In the genomic region with DNA sequence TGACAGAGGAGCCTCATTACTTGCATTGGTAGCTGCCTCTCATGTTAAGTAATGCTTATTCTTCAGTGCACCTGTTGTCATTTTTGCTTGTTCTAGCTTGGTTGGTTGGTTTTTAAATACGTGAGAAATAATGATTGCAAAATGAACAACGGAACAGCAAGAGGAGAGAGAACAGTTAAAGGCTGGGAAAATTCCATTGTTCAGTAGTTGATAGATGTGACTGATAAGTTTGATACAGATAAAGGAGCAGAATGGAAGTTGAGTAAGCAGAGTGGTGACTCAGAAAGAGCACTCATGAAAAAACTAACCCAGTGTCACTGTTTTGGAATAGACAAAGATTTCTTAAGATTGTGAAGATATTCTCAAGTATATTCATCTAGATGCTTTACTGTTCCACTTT, we compare ENCODE assay signal across 13 cellular contexts. TPM values are rescaled to one million over a fixed set of nuclear protein-coding genes. Genes with fewer than 3 reads are reported as not detected.
DNase-seq lines count a peak whose midpoint lies in the region; ATAC-seq and TF ChIP-seq lines count a peak whose summit lies in the region.
"Had no signal": no experiment of that assay in that cellular context is flagged by ENCODE, and none has a peak within 500 bp of the region (broad histone marks: within the 10 kb centered on the region; RNA-seq: fewer than 3 reads in every experiment).

No MANE protein-coding gene starts in this region.

- no peak overlapping the region for H3K27ac ChIP-seq in foreskin keratinocyte
- H3K27ac ChIP-seq: C4-2B, KMS-11, sigmoid colon had no signal

- H3K27ac Mint-ChIP-seq in activated naive CD4-positive, alpha-beta T cell treated with anti-CD3 and anti-CD28 coated beads, Interleukin-2, amount 50 U/mL, for 24 hours = peak overlapping the region; percentile 48
- no peak overlapping the region for H3K27ac Mint-ChIP-seq in activated naive CD4-positive, alpha-beta T cell treated with anti-CD3 and anti-CD28 coated beads, Interleukin-2, amount 10 ng/mL, durations not matched to agents 7 days and 5 days
- peak overlapping the region; percentile 39 for H3K27ac Mint-ChIP-seq in WTC11
- peak overlapping the region; percentile 3 for H3K27ac Mint-ChIP-seq in type B pancreatic cell

- CTCF ChIA-PET in activated naive CD4-positive, alpha-beta T cell treated with anti-CD3 and anti-CD28 coated beads, Interleukin-2, amount 10 ng/mL, durations not matched to agents 7 days and 5 days (lab: Charles Lee) = interaction anchor here (0.7 to 1.0 kb wide), 2 partner anchors 72 to 122 kb away, joined by 3 read pairs; no protein-coding TSS in a partner anchor
- CTCF ChIA-PET in WTC11 (lab: Charles Lee) = interaction anchor here (1.3 kb wide), 1 partner anchor 45 kb away, joined by 3 read pairs; no protein-coding TSS in a partner anchor

- ATAC-seq in WTC11 (no peak), foreskin keratinocyte (peak; percentile 85), HG02840 (IDR thresholded peaks at IDR 0.05; ENCODE audit: low FRiP score, unreplicated experiment) (no peak)
- ATAC-seq: left ventricle myocardium superior had no signal

- no peaks in the 10 kb centered on the region for H3K4me1 ChIP-seq in foreskin keratinocyte
- H3K4me1 ChIP-seq: sigmoid colon had no signal

- H3K27me3 Mint-ChIP-seq in activated naive CD4-positive, alpha-beta T cell treated with anti-CD3 and anti-CD28 coated beads, Interleukin-2, amount 50 U/mL, for 24 hours = no peaks in the 10 kb centered on the region
- H3K27me3 Mint-ChIP-seq in activated naive CD4-positive, alpha-beta T cell treated with anti-CD3 and anti-CD28 coated beads, Interleukin-2, amount 10 ng/mL, durations not matched to agents 7 days and 5 days = no peaks in the 10 kb centered on the region
- H3K27me3 Mint-ChIP-seq in WTC11 (ENCODE audit: low read depth) (no peaks in the 10 kb centered on the region), type B pancreatic cell (no peaks in the 10 kb centered on the region)

- TF ChIP-seq CTCF in WTC11 (IDR thresholded peaks at IDR 0.05) = no peak
- no peak for TF ChIP-seq CTCF in foreskin keratinocyte (conservative IDR thresholded peaks at IDR 0.05)
- no peak for TF ChIP-seq CTCF in type B pancreatic cell (conservative IDR thresholded peaks at IDR 0.05)

- POLR2A ChIA-PET in WTC11 (lab: Charles Lee) = interaction anchor here (0.5 kb wide), 1 partner anchor 66 kb away, joined by 3 read pairs; no protein-coding TSS in a partner anchor

- peaks cover 7% of the 10 kb centered on the region for H3K36me3 Mint-ChIP-seq in activated naive CD4-positive, alpha-beta T cell treated with anti-CD3 and anti-CD28 coated beads, Interleukin-2, amount 50 U/mL, for 24 hours
- H3K36me3 Mint-ChIP-seq in activated naive CD4-positive, alpha-beta T cell treated with anti-CD3 and anti-CD28 coated beads, Interleukin-2, amount 10 ng/mL, durations not matched to agents 7 days and 5 days = peaks cover 8% of the 10 kb centered on the region
- peaks cover 77% of the 10 kb centered on the region for H3K36me3 Mint-ChIP-seq in WTC11
- peaks cover 32% of the 10 kb centered on the region for H3K36me3 Mint-ChIP-seq in type B pancreatic cell

- H3K9me3 Mint-ChIP-seq in activated naive CD4-positive, alpha-beta T cell treated with anti-CD3 and anti-CD28 coated beads, Interleukin-2, amount 50 U/mL, for 24 hours = no peaks in the 10 kb centered on the region
- no peaks in the 10 kb centered on the region for H3K9me3 Mint-ChIP-seq in activated naive CD4-positive, alpha-beta T cell treated with anti-CD3 and anti-CD28 coated beads, Interleukin-2, amount 10 ng/mL, durations not matched to agents 7 days and 5 days
- H3K9me3 Mint-ChIP-seq in WTC11 (peaks cover 18% of the 10 kb centered on the region), type B pancreatic cell (no peaks in the 10 kb centered on the region)

- H3K27me3 ChIP-seq in foreskin keratinocyte = no peaks in the 10 kb centered on the region
- H3K27me3 ChIP-seq: sigmoid colon had no signal

- peak overlapping the region; percentile 4 for H3K4me3 Mint-ChIP-seq in activated naive CD4-positive, alpha-beta T cell treated with anti-CD3 and anti-CD28 coated beads, Interleukin-2, amount 50 U/mL, for 24 hours
- H3K4me3 Mint-ChIP-seq in activated naive CD4-positive, alpha-beta T cell treated with anti-CD3 and anti-CD28 coated beads, Interleukin-2, amount 10 ng/mL, durations not matched to agents 7 days and 5 days = no peak overlapping the region
- H3K4me3 Mint-ChIP-seq in WTC11 = no peak overlapping the region
- H3K4me3 Mint-ChIP-seq in type B pancreatic cell = no peak overlapping the region

- DNase-seq in activated naive CD4-positive, alpha-beta T cell treated with anti-CD3 and anti-CD28 coated beads, Interleukin-2, amount 10 ng/mL, durations not matched to agents 7 days and 5 days = no peak
- DNase-seq in WTC11 (ENCODE audit: low spot score) (no peak), foreskin keratinocyte (peak; percentile 53 to 78), type B pancreatic cell (ENCODE audit: extremely low spot score, unreplicated experiment) (no peak), glomerular visceral epithelial cell (ENCODE audit: extremely low spot score) (no peak)
- DNase-seq in stimulated activated CD4-positive, alpha-beta T cell treated with anti-CD3 and anti-CD28 coated beads, Interleukin-15, amount 100 ng/mL, for 24 hours = no peak
- DNase-seq: left ventricle myocardium superior, NCI-H526 treated with DMSO at 0.1 percent for 48 hours, sigmoid colon had no signal

- peaks cover 15% of the 10 kb centered on the region for H3K4me1 Mint-ChIP-seq in activated naive CD4-positive, alpha-beta T cell treated with anti-CD3 and anti-CD28 coated beads, Interleukin-2, amount 50 U/mL, for 24 hours
- H3K4me1 Mint-ChIP-seq in activated naive CD4-positive, alpha-beta T cell treated with anti-CD3 and anti-CD28 coated beads, Interleukin-2, amount 10 ng/mL, durations not matched to agents 7 days and 5 days = peaks cover 2% of the 10 kb centered on the region
- H3K4me1 Mint-ChIP-seq in WTC11 (peaks cover 14% of the 10 kb centered on the region), type B pancreatic cell (ENCODE audit: unreplicated experiment) (no peaks in the 10 kb centered on the region)

TF ChIP-seq in WTC11, 78 proteins besides CTCF, POLR2A, EP300 and RAD21 (continues in another document):
- TF ChIP-seq ZNF138 (CRISPR knock-in tag; conservative IDR thresholded peaks at IDR 0.05) (no peak), SOX15 (CRISPR knock-in tag; IDR thresholded peaks at IDR 0.05) (no peak), JUN (CRISPR knock-in tag; IDR thresholded peaks at IDR 0.05) (no peak), IRF2 (CRISPR knock-in tag; IDR thresholded peaks at IDR 0.05; ENCODE audit: borderline replicate concordance, low read depth) (no peak), ZNF671 (CRISPR knock-in tag; IDR thresholded peaks at IDR 0.05) (no peak), CREM (CRISPR knock-in tag; IDR thresholded peaks at IDR 0.05) (no peak)
- TF ChIP-seq, protein P1, sequence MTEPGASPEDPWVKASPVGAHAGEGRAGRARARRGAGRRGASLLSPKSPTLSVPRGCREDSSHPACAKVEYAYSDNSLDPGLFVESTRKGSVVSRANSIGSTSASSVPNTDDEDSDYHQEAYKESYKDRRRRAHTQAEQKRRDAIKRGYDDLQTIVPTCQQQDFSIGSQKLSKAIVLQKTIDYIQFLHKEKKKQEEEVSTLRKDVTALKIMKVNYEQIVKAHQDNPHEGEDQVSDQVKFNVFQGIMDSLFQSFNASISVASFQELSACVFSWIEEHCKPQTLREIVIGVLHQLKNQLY (CRISPR knock-in tag; IDR thresholded peaks at IDR 0.05) = no peak
- TF ChIP-seq, protein P2, sequence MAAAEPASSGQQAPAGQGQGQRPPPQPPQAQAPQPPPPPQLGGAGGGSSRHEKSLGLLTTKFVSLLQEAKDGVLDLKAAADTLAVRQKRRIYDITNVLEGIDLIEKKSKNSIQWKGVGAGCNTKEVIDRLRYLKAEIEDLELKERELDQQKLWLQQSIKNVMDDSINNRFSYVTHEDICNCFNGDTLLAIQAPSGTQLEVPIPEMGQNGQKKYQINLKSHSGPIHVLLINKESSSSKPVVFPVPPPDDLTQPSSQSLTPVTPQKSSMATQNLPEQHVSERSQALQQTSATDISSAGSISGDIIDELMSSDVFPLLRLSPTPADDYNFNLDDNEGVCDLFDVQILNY (CRISPR knock-in tag; IDR thresholded peaks at IDR 0.05) = no peak
- TF ChIP-seq, protein P3, sequence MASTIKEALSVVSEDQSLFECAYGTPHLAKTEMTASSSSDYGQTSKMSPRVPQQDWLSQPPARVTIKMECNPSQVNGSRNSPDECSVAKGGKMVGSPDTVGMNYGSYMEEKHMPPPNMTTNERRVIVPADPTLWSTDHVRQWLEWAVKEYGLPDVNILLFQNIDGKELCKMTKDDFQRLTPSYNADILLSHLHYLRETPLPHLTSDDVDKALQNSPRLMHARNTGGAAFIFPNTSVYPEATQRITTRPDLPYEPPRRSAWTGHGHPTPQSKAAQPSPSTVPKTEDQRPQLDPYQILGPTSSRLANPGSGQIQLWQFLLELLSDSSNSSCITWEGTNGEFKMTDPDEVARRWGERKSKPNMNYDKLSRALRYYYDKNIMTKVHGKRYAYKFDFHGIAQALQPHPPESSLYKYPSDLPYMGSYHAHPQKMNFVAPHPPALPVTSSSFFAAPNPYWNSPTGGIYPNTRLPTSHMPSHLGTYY (CRISPR knock-in tag; IDR thresholded peaks at IDR 0.05) = no peak
- TF ChIP-seq, protein P4, sequence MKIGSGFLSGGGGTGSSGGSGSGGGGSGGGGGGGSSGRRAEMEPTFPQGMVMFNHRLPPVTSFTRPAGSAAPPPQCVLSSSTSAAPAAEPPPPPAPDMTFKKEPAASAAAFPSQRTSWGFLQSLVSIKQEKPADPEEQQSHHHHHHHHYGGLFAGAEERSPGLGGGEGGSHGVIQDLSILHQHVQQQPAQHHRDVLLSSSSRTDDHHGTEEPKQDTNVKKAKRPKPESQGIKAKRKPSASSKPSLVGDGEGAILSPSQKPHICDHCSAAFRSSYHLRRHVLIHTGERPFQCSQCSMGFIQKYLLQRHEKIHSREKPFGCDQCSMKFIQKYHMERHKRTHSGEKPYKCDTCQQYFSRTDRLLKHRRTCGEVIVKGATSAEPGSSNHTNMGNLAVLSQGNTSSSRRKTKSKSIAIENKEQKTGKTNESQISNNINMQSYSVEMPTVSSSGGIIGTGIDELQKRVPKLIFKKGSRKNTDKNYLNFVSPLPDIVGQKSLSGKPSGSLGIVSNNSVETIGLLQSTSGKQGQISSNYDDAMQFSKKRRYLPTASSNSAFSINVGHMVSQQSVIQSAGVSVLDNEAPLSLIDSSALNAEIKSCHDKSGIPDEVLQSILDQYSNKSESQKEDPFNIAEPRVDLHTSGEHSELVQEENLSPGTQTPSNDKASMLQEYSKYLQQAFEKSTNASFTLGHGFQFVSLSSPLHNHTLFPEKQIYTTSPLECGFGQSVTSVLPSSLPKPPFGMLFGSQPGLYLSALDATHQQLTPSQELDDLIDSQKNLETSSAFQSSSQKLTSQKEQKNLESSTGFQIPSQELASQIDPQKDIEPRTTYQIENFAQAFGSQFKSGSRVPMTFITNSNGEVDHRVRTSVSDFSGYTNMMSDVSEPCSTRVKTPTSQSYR (CRISPR knock-in tag; IDR thresholded peaks at IDR 0.05) = no peak

RNA-seq across cellular contexts. Expression of a gene that starts 50.5 kb away (rescaled TPM):
- 153 to 173 TPM (median 157 TPM) in 3 replicates for total RNA-seq in WTC11 (2021)
- 24.5 and 25.7 TPM in 2 replicates for total RNA-seq in foreskin keratinocyte
- polyA plus RNA-seq in foreskin keratinocyte = 22.6 and 24.0 TPM in 2 replicates
- 49.4 and 59.7 TPM in 2 replicates for total RNA-seq in type B pancreatic cell (ENCODE audit: low replicate concordance)

Comparison
In these comparisons a context has a peak if more than half of its experiments do, and no peak if none do; other contexts are left out.
1. DNase-seq: peak in foreskin keratinocyte (2 of 2); none in activated naive CD4-positive, alpha-beta T cell treated with anti-CD3 and anti-CD28 coated beads, Interleukin-2, amount 10 ng/mL, durations not matched to agents 7 days and 5 days (single experiment), WTC11 (single experiment), type B pancreatic cell (single experiment), glomerular visceral epithelial cell (single experiment) and stimulated activated CD4-positive, alpha-beta T cell treated with anti-CD3 and anti-CD28 coated beads, Interleukin-15, amount 100 ng/mL, for 24 hours (single experiment).